ENCODE assay signal across 8 cellular contexts in the genomic region with DNA sequence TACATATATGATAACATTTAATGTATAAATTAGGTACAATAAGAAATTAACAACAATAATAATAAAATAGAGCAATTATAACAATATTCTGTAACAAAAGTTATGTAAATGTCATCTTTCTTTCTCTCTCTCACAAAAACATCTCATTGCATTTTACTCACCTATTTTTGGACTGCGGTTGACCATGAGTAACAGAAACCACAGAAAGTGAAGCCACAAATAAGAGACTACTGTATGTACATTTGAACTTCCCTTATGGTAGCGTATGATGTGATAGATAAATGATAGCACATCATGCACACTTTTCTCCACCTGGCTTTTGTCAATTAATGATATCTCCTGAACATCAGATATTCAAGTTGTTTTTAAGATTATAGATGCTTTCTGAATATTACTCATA.
DNase-seq lines count a peak whose midpoint lies in the region; ATAC-seq lines count a peak whose summit lies in the region.

No MANE protein-coding gene starts in this region.

- no peaks in the 10 kb centered on the region for H3K27me3 Mint-ChIP-seq in activated naive CD8-positive, alpha-beta T cell treated with anti-CD3 and anti-CD28 coated beads, Interleukin-2, amount 50 U/mL, for 24 hours

- in situ Hi-C loops in HAP-1 (cut with MboI; ENCODE audit: low sequenced_read_pairs) = no loop called here

- ATAC-seq in GM18517 (IDR thresholded peaks at IDR 0.05; ENCODE audit: unreplicated experiment) (peak; percentile 97), GM21576 (IDR thresholded peaks at IDR 0.05; ENCODE audit: unreplicated experiment) (peak; percentile 100), HG03571 (IDR thresholded peaks at IDR 0.05; ENCODE audit: unreplicated experiment) (peak; percentile 99)
- ATAC-seq in activated naive CD8-positive, alpha-beta T cell treated with anti-CD3 and anti-CD28 coated beads, Interleukin-2, amount 50 U/mL, for 24 hours = peak; percentile 98

- no peak for DNase-seq in activated naive CD8-positive, alpha-beta T cell treated with anti-CD3 and anti-CD28 coated beads, Interleukin-2, amount 50 U/mL, for 24 hours
- DNase-seq in cortex of kidney (lab: John Stamatoyannopoulos, UW) = no peak
- DNase-seq in HAP-1 (ENCODE audit: low spot score in 2 of 2) = no peak
- DNase-seq in dermis blood vessel endothelial cell = no peak
- no peak for DNase-seq in LoVo (ENCODE audit: low spot score)

- H3K27ac Mint-ChIP-seq in activated naive CD8-positive, alpha-beta T cell treated with anti-CD3 and anti-CD28 coated beads, Interleukin-2, amount 50 U/mL, for 24 hours = peak overlapping the region; percentile 58

- H3K4me1 ChIP-seq in HAP-1 = no peaks in the 10 kb centered on the region

- no peaks in the 10 kb centered on the region for H3K36me3 ChIP-seq in HAP-1 (replicated peaks)

- H3K4me3 ChIP-seq in HAP-1 = no peak overlapping the region

- no peaks in the 10 kb centered on the region for H3K9me3 Mint-ChIP-seq in activated naive CD8-positive, alpha-beta T cell treated with anti-CD3 and anti-CD28 coated beads, Interleukin-2, amount 50 U/mL, for 24 hours

- H3K4me3 Mint-ChIP-seq in activated naive CD8-positive, alpha-beta T cell treated with anti-CD3 and anti-CD28 coated beads, Interleukin-2, amount 50 U/mL, for 24 hours = no peak overlapping the region

- peaks cover 7% of the 10 kb centered on the region for H3K27me3 ChIP-seq in HAP-1 (ENCODE audit: low read depth)

- peaks cover 13% of the 10 kb centered on the region for H3K4me1 Mint-ChIP-seq in activated naive CD8-positive, alpha-beta T cell treated with anti-CD3 and anti-CD28 coated beads, Interleukin-2, amount 50 U/mL, for 24 hours

- H3K36me3 Mint-ChIP-seq in activated naive CD8-positive, alpha-beta T cell treated with anti-CD3 and anti-CD28 coated beads, Interleukin-2, amount 50 U/mL, for 24 hours (ENCODE audit: low read depth) = no peaks in the 10 kb centered on the region

- H3K9me3 ChIP-seq in HAP-1 = 0 out of 2 replicates have a peak, but pooled peaks cover under 1% of the 10 kb centered on the region
